ENCODE assay signal across 8 cellular contexts in genomic region chr13:40629678-40630384, GRCh38. TPM values are rescaled to one million over a fixed set of nuclear protein-coding genes. Genes with fewer than 3 reads are reported as not detected.
A peak's percentile ranks its signal among the peaks of the same experiment; 100 is the strongest.
DNase-seq lines count a peak whose midpoint lies in the region; ATAC-seq lines count a peak whose summit lies in the region.

No MANE protein-coding gene starts in this region.

- peaks cover 89% of the 10 kb centered on the region for H3K4me1 Mint-ChIP-seq in activated T-cell treated with anti-CD3 and anti-CD28 coated beads, Interleukin-2, amount 50 U/mL, for 24 hours (ENCODE audit: low read depth)

- ATAC-seq in HG02885 (IDR thresholded peaks at IDR 0.05; ENCODE audit: poor library complexity, unreplicated experiment), result peak; percentile 91
- peak; percentile 16 for ATAC-seq in stimulated activated naive CD8-positive, alpha-beta T cell treated with anti-CD3 and anti-CD28 coated beads, Interleukin-15, Interleukin-2, amounts not matched to agents 100 U/mL and 50 U/mL, for 24 hours

- DNase-seq in activated T-cell treated with anti-CD3 and anti-CD28 coated beads, Interleukin-2, amount 50 U/mL, for 24 hours, result no peak
- DNase-seq in activated T-cell treated with anti-CD3 and anti-CD28 coated beads for 4 hours (no peak), RPMI8226 (peak; percentile 63), DMS79 treated with DMSO at 0.1 percent for 48 hours (lab: John Stamatoyannopoulos, UW) (no peak), ureter (ENCODE audit: low spot score) (no peak)
- no peak for DNase-seq in stimulated activated naive CD8-positive, alpha-beta T cell treated with anti-CD3 and anti-CD28 coated beads, Interleukin-15, Interleukin-2, amounts not matched to agents 100 U/mL and 50 U/mL, for 24 hours
- no peak for DNase-seq in stimulated activated CD4-positive, alpha-beta T cell treated with anti-CD3 and anti-CD28 coated beads, Interleukin-2, amount 100 ng/mL, for 24 hours

- peaks cover 73% of the 10 kb centered on the region for H3K36me3 Mint-ChIP-seq in activated T-cell treated with anti-CD3 and anti-CD28 coated beads, Interleukin-2, amount 50 U/mL, for 24 hours (ENCODE audit: low read depth)

- no peaks in the 10 kb centered on the region for H3K27me3 Mint-ChIP-seq in activated T-cell treated with anti-CD3 and anti-CD28 coated beads, Interleukin-2, amount 50 U/mL, for 24 hours

- no peak overlapping the region for H3K4me3 Mint-ChIP-seq in activated T-cell treated with anti-CD3 and anti-CD28 coated beads, Interleukin-2, amount 50 U/mL, for 24 hours

- H3K27ac Mint-ChIP-seq in activated T-cell treated with anti-CD3 and anti-CD28 coated beads, Interleukin-2, amount 50 U/mL, for 24 hours, result peak overlapping the region; percentile 75

- H3K9me3 Mint-ChIP-seq in activated T-cell treated with anti-CD3 and anti-CD28 coated beads, Interleukin-2, amount 50 U/mL, for 24 hours, result no peaks in the 10 kb centered on the region

RNA-seq across cellular contexts. Expression of gene FOXO1, which starts 36.6 kb away (rescaled TPM):
- 31.4 TPM for total RNA-seq in ureter
